Comparison of ENCODE assay signal across 21 cellular contexts in the genomic region with DNA sequence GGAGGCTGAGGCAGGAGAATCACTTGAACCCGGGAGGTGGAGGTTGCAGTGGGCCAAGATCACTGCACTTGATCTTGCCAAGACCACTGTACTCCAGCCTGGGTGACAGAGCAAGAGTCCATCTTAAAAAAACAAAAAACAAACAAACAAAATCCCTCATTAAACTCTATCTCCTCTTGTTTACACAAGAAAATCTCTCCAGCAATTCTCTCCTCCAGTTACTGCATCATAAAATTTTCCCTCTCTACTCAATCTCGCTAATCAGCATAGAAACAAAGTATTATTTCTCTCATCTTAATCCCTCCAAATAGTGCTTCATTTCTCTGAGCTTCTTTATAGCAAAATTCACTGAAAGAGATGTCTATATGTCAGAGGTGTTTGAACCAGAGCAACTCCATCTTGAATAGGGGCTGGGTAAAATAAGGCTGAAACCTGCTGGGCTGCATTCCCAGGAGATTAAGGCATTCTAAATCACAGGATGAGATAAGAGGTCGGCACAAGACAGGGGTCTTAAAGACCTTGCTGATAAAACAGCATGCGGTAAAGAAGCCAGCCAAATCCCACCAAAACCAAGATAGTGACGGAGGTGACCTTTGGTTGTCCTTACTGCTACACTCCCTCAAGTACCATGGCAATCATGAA. TPM values are rescaled to one million over a fixed set of nuclear protein-coding genes. Genes with fewer than 3 reads are reported as not detected.
DNase-seq lines count a peak whose midpoint lies in the region; ATAC-seq, FAIRE-seq and TF ChIP-seq lines count a peak whose summit lies in the region.
"Had no signal": no experiment of that assay in that cellular context is flagged by ENCODE, and none has a peak within 500 bp of the region (broad histone marks: within the 10 kb centered on the region; RNA-seq: fewer than 3 reads in every experiment).

No MANE protein-coding gene starts in this region.

- no peak overlapping the region for H4K8ac ChIP-seq in H1 (ENCODE audit: extremely low read depth, insufficient read depth, low read length)
- no peak overlapping the region for H4K8ac ChIP-seq in mesendoderm (ENCODE audit: low read depth, low read length)

- H2AK5ac ChIP-seq in H1 (ENCODE audit: low read depth, low read length) = no peak overlapping the region
- no peak overlapping the region for H2AK5ac ChIP-seq in mesendoderm (ENCODE audit: low read length)

- no peak overlapping the region for H4K91ac ChIP-seq in H1 (replicated peaks; ENCODE audit: insufficient read length, low read length)

- TF ChIP-seq POLR2A in H1 (IDR thresholded peaks at IDR 0.05; ENCODE audit: control extremely low read depth in 1 of 2, low read depth in 2 of 2, low read length in 2 of 2) = no peak

- H3K27ac Mint-ChIP-seq in GM23338 = no peak overlapping the region
- H3K27ac Mint-ChIP-seq in activated CD4-positive, alpha-beta memory T cell treated with anti-CD3 and anti-CD28 coated beads for 36 hours = no peak overlapping the region
- H3K27ac Mint-ChIP-seq: CD8-positive, alpha-beta T cell had no signal

- no peak overlapping the region for H2BK5ac ChIP-seq in H1 (ENCODE audit: low read depth, low read length)
- no peak overlapping the region for H2BK5ac ChIP-seq in mesendoderm (ENCODE audit: low read length)

- H3K36me3 ChIP-seq in GM23338 (ENCODE audit: insufficient read depth) (no peaks in the 10 kb centered on the region), H1 (ENCODE audit: control insufficient read depth in 2 of 4, insufficient read depth in 4 of 4, low read length in 3 of 4) (no peaks in the 10 kb centered on the region), mesendoderm (ENCODE audit: control insufficient read depth, insufficient read depth, low read length) (no peaks in the 10 kb centered on the region)

- H3K18ac ChIP-seq in H1 (ENCODE audit: extremely low read depth, low read length) = no peak overlapping the region
- no peak overlapping the region for H3K18ac ChIP-seq in mesendoderm (ENCODE audit: low read length)

- H3K23ac ChIP-seq in H1 (ENCODE audit: insufficient read length) (no peak overlapping the region), mesendoderm (ENCODE audit: low read length) (no peak overlapping the region)

- H3K27me3 Mint-ChIP-seq in GM23338 (ENCODE audit: insufficient read depth, low read depth, poor library complexity) = no peaks in the 10 kb centered on the region
- H3K27me3 Mint-ChIP-seq in activated CD4-positive, alpha-beta memory T cell treated with anti-CD3 and anti-CD28 coated beads for 36 hours = no peaks in the 10 kb centered on the region

- 89 to 100% methylated on average over 1 to 5 of the region's 5 CpGs for WGBS in H1 (ENCODE audit: extremely low coverage in 1 of 2, insufficient coverage in 1 of 2, insufficient read length in 1 of 2, insufficient replicate concordance in 2 of 2, low coverage in 1 of 2, low lambda C conversion rate in 2 of 2, missing lambda C conversion rate in 1 of 2), 2 experiments
- 100% methylated on average over 1 of the region's 5 CpGs for WGBS in mesendoderm (ENCODE audit: extremely low coverage, insufficient coverage, low lambda C conversion rate)

- no peak overlapping the region for H2AFZ ChIP-seq in GM23338
- no peak overlapping the region for H2AFZ ChIP-seq in H1 (ENCODE audit: low read length)

- H3K4me3 ChIP-seq in GM23338 (no peak overlapping the region), LNCaP clone FGC (ENCODE audit: low read depth, low read length) (no peak overlapping the region), H1 (ENCODE audit: extremely low read depth in 1 of 4, insufficient read depth in 2 of 4, low read depth in 3 of 4, low read length in 4 of 4) (no peak overlapping the region), mesendoderm (ENCODE audit: low read length) (no peak overlapping the region)
- H3K4me3 ChIP-seq: SK-N-MC had no signal

- H3K79me1 ChIP-seq in H1 (ENCODE audit: low read depth, low read length) (0 out of 2 replicates have a peak, but pooled peaks cover 3% of the 10 kb centered on the region), mesendoderm (ENCODE audit: low read length) (peaks cover 12% of the 10 kb centered on the region)

- no peak overlapping the region for H2BK20ac ChIP-seq in H1 (ENCODE audit: low read length)

- H3K79me2 ChIP-seq in GM23338 (replicated peaks; ENCODE audit: insufficient read depth) = peaks cover 91% of the 10 kb centered on the region
- peaks cover 0 to 68% of the 10 kb centered on the region in 2 experiments; a peak in 3 of 4 replicates for H3K79me2 ChIP-seq in H1 (ENCODE audit: control insufficient read depth in 1 of 2, insufficient read depth in 2 of 2, low read length in 2 of 2)
- peaks cover 21% of the 10 kb centered on the region for H3K79me2 ChIP-seq in mesendoderm (ENCODE audit: control insufficient read depth, insufficient read depth, low read length)

- intact Hi-C loops in activated CD4-positive, alpha-beta memory T cell treated with anti-CD3 and anti-CD28 coated beads for 36 hours (cut with micrococcal nuclease) = no loop called here

- TF ChIP-seq CTCF in GM23338 (conservative IDR thresholded peaks at IDR 0.05; ENCODE audit: low read depth in 2 of 2) = no peak
- no peak for TF ChIP-seq CTCF in LNCaP clone FGC (IDR thresholded peaks at IDR 0.05; ENCODE audit: control insufficient read depth, extremely low read depth, insufficient read depth)
- no peak for TF ChIP-seq CTCF in H1 (IDR thresholded peaks at IDR 0.05; ENCODE audit: control extremely low read depth in 1 of 3, insufficient read depth in 1 of 3, low read depth in 1 of 3, low read length in 3 of 3)
- no peak for TF ChIP-seq CTCF in GM10266 (IDR thresholded peaks at IDR 0.05; ENCODE audit: control insufficient read depth, insufficient read depth, low read depth, missing control alignments)

- FAIRE-seq in H1 (lab: Jason Lieb, UNC) (no peak), urothelium cell line (lab: Jason Lieb, UNC) (no peak)
- FAIRE-seq: RCC 7860 had no signal

- H3K4me2 ChIP-seq in GM23338 = peak overlapping the region; percentile 46; the same call in 1 of the 2 replicates
- H3K4me2 ChIP-seq in H1 (ENCODE audit: insufficient read depth in 1 of 2, low read depth in 2 of 2, low read length in 2 of 2) = no peak overlapping the region
- H3K4me2 ChIP-seq in mesendoderm (ENCODE audit: low read length) = no peak overlapping the region

- peak; percentile 45 for ATAC-seq in GM23338
- ATAC-seq: CD8-positive, alpha-beta T cell had no signal

- H3K36me3 Mint-ChIP-seq in GM23338 (ENCODE audit: low read depth) = no peaks in the 10 kb centered on the region
- no peaks in the 10 kb centered on the region for H3K36me3 Mint-ChIP-seq in activated CD4-positive, alpha-beta memory T cell treated with anti-CD3 and anti-CD28 coated beads for 36 hours
- H3K36me3 Mint-ChIP-seq: CD8-positive, alpha-beta T cell had no signal

- no peaks in the 10 kb centered on the region for H3K9me3 Mint-ChIP-seq in GM23338
- H3K9me3 Mint-ChIP-seq in activated CD4-positive, alpha-beta memory T cell treated with anti-CD3 and anti-CD28 coated beads for 36 hours = no peaks in the 10 kb centered on the region
- H3K9me3 Mint-ChIP-seq: CD8-positive, alpha-beta T cell had no signal

- no peaks in the 10 kb centered on the region for H3F3A ChIP-seq in GM23338 (replicated peaks; ENCODE audit: low read depth)

- no peak overlapping the region for H2BK15ac ChIP-seq in H1 (ENCODE audit: low read length)
- no peak overlapping the region for H2BK15ac ChIP-seq in mesendoderm (replicated peaks; ENCODE audit: low read depth)

- H3K9me2 ChIP-seq in GM23338 (ENCODE audit: insufficient read depth) = no peaks in the 10 kb centered on the region

- no peak overlapping the region for H2BK120ac ChIP-seq in H1 (replicated peaks; ENCODE audit: low read depth, low read length)
- H2BK120ac ChIP-seq in mesendoderm (ENCODE audit: low read depth, low read length) = no peak overlapping the region

- H3K56ac ChIP-seq in H1 (replicated peaks; ENCODE audit: insufficient read length, low read depth, low read length) = no peak overlapping the region
- H3K56ac ChIP-seq in mesendoderm (ENCODE audit: low read length) = no peak overlapping the region

- H3K27ac ChIP-seq in GM23338 (ENCODE audit: low read depth) = no peak overlapping the region
- no peak overlapping the region for H3K27ac ChIP-seq in H1 (ENCODE audit: low read depth, low read length)
- H3K27ac ChIP-seq in mesendoderm (ENCODE audit: low read depth, low read length) = no peak overlapping the region
- H3K27ac ChIP-seq: SK-N-MC had no signal

- TF ChIP-seq RAD21 in H1 (IDR thresholded peaks at IDR 0.05 in 1 of 2, conservative IDR thresholded peaks at IDR 0.05 in 1 of 2; ENCODE audit: low read depth in 2 of 2, low read length in 2 of 2) = no peak

- H3K4me1 Mint-ChIP-seq in GM23338 = peaks cover 11% of the 10 kb centered on the region; the same call in 2 of the 3 replicates
- peaks cover 5% of the 10 kb centered on the region for H3K4me1 Mint-ChIP-seq in activated CD4-positive, alpha-beta memory T cell treated with anti-CD3 and anti-CD28 coated beads for 36 hours (ENCODE audit: low read depth)

- no peak for TF ChIP-seq EP300 in H1 (IDR thresholded peaks at IDR 0.05; ENCODE audit: borderline replicate concordance in 1 of 2, low read depth in 2 of 2, low read length in 2 of 2)

- no peak overlapping the region for H3K14ac ChIP-seq in H1 (ENCODE audit: insufficient read length)

- DNase-seq in GM23338 (ENCODE audit: low spot score) = peak; percentile 35
- DNase-seq in LNCaP clone FGC (ENCODE audit: low read depth) = peak; percentile 28
- no peak for DNase-seq in H1 (ENCODE audit: low read depth in 1 of 2, low spot score in 2 of 2)
- DNase-seq in mesendoderm = peak; percentile 94
- no peak for DNase-seq in activated CD8-positive, alpha-beta memory T cell treated with anti-CD3 and anti-CD28 coated beads, Interleukin-2, amount 50 U/mL, for 4 hours
- DNase-seq in urothelium cell line (ENCODE audit: low spot score) = no peak
- DNase-seq in GM10266 (ENCODE audit: extremely low spot score) = no peak
- no peak for DNase-seq in activated CD4-positive, alpha-beta memory T cell treated with anti-CD3 and anti-CD28 coated beads for 36 hours
- DNase-seq: C1 segment of cervical spinal cord; Calu3; CD8-positive, alpha-beta T cell; DMS79 treated with DMSO at 0.1 percent for 48 hours; GOT3; HCEC 1CT; KBM-7; MM.1S; NCI-H2029 treated with DMSO at 0.1 percent for 48 hours; NCI-H2227 treated with DMSO at 0.1 percent for 48 hours; SIG-M5 had no signal

- H3K4me3 Mint-ChIP-seq in GM23338 = no peak overlapping the region
- no peak overlapping the region for H3K4me3 Mint-ChIP-seq in activated CD4-positive, alpha-beta memory T cell treated with anti-CD3 and anti-CD28 coated beads for 36 hours
- H3K4me3 Mint-ChIP-seq: CD8-positive, alpha-beta T cell had no signal

- no peaks in the 10 kb centered on the region for H3K9me3 ChIP-seq in H1 (ENCODE audit: insufficient read depth in 2 of 2, low read depth in 1 of 2, low read length in 1 of 2)

- CTCF ChIA-PET in H1 (lab: Charles Lee; ENCODE audit: partially characterized antibody) = interaction anchor here (1.2 to 1.8 kb wide), 3 partner anchors 12 to 439 kb away, joined by 3 to 5 read pairs (median 4); a partner anchor contains a TSS
- CTCF ChIA-PET in activated CD4-positive, alpha-beta memory T cell treated with anti-CD3 and anti-CD28 coated beads for 36 hours (lab: Charles Lee) = no interaction called here

- peaks cover 38% of the 10 kb centered on the region for H3K4me1 ChIP-seq in GM23338 (ENCODE audit: insufficient read depth)
- H3K4me1 ChIP-seq in H1 (replicated peaks in 1 of 4; ENCODE audit: control insufficient read depth in 3 of 4, insufficient read depth in 4 of 4, low read length in 3 of 4) = peaks cover 2 to 7% (median 4%) of the 10 kb centered on the region in 4 experiments; a peak in 4 of 7 replicates
- peaks cover 11% of the 10 kb centered on the region for H3K4me1 ChIP-seq in mesendoderm (ENCODE audit: control insufficient read depth, low read depth, low read length)

- H3K27me3 ChIP-seq in GM23338 (ENCODE audit: insufficient read depth) (no peaks in the 10 kb centered on the region), H1 (replicated peaks in 1 of 4; ENCODE audit: control insufficient read depth in 3 of 4, extremely low read depth in 1 of 4, insufficient read depth in 3 of 4, low read length in 3 of 4) (peaks cover 0 to 1% (median 0%) of the 10 kb centered on the region in 4 experiments; a peak in 1 of 7 replicates), mesendoderm (ENCODE audit: insufficient read depth, low read length, poor library complexity) (no peaks in the 10 kb centered on the region)

- POLR2A ChIA-PET in H1 (lab: Charles Lee; ENCODE audit: partially characterized antibody) = no interaction called here
- POLR2A ChIA-PET in activated CD4-positive, alpha-beta memory T cell treated with anti-CD3 and anti-CD28 coated beads for 36 hours (lab: Charles Lee) = no interaction called here

- no peak overlapping the region for H3K4ac ChIP-seq in H1 (replicated peaks; ENCODE audit: insufficient read length, low read depth, low read length)
- H3K4ac ChIP-seq in mesendoderm (ENCODE audit: low read depth, low read length) = no peak overlapping the region

- no peak overlapping the region for H2BK12ac ChIP-seq in H1 (ENCODE audit: low read depth, low read length)

- H4K20me1 ChIP-seq in GM23338 (replicated peaks; ENCODE audit: insufficient read depth) (peaks cover 13% of the 10 kb centered on the region), H1 (replicated peaks in 1 of 2; ENCODE audit: control insufficient read depth in 1 of 2, insufficient read depth in 2 of 2, low read length in 2 of 2) (peaks cover 0 to 2% of the 10 kb centered on the region in 2 experiments)

- H4K5ac ChIP-seq in H1 (ENCODE audit: insufficient read length, low read depth, low read length) = no peak overlapping the region
- no peak overlapping the region for H4K5ac ChIP-seq in mesendoderm (ENCODE audit: low read length)

- peaks cover 6% of the 10 kb centered on the region; the same call in 1 of the 2 replicates for H3K23me2 ChIP-seq in H1 (ENCODE audit: low read depth, low read length)

- H3K9ac ChIP-seq in H1 (replicated peaks in 1 of 4; ENCODE audit: extremely low read depth in 1 of 4, low read depth in 3 of 4, low read length in 3 of 4) (no peak overlapping the region), mesendoderm (ENCODE audit: low read length) (no peak overlapping the region)

RNA-seq across cellular contexts. Expression of a gene that starts 19.8 kb away (rescaled TPM):
- total RNA-seq in GM23338 (2014; rRNA removed; shearing (Covaris generic)) = 52.6 and 57.4 TPM in 2 replicates
- 18.8 and 26.6 TPM in 2 replicates for polyA plus RNA-seq in GM23338 (2016; fragmentation: Nextera tagmentation; extraction: Ambion mirVana)
- total RNA-seq in H1 (2021; fragmentation: NEBNext Ultra II Directional; extraction: Animal tissue kit (Norgen Biotek cat#: 25700)) = 49.2 and 52.9 TPM in 2 replicates
- 16.7 and 17.5 TPM in 2 replicates for polyA plus RNA-seq in H1 (2011; rRNA removed)
- 18.8 TPM for polyA plus RNA-seq in H1 (2011; cell fraction: cytosol; rRNA removed)
- polyA plus RNA-seq in H1 (2011; cell fraction: nucleus; rRNA removed) = 18.2 TPM
- polyA plus RNA-seq in H1 (2012, experiment 1 of 2) = 22.9 to 36.6 TPM (median 28.0 TPM) in 4 replicates
- 1.7 TPM for polyA plus RNA-seq in H1 (2012, experiment 2 of 2)
- polyA plus RNA-seq in H1 (2013, experiment 1 of 2) = 35.0 TPM
- 34.0 TPM for polyA plus RNA-seq in H1 (2013, experiment 2 of 2)
- 40.1 and 47.1 TPM in 2 replicates for polyA minus RNA-seq in H1 (2011; rRNA and poly(A)+ RNA removed)
- polyA minus RNA-seq in H1 (2011; cell fraction: cytosol; rRNA and poly(A)+ RNA removed) = 41.0 TPM
- 64.7 TPM for polyA minus RNA-seq in H1 (2011; cell fraction: nucleus; rRNA and poly(A)+ RNA removed)
- polyA plus RNA-seq in mesendoderm (2013, experiment 1 of 2) = 51.7 TPM
- polyA plus RNA-seq in mesendoderm (2013, experiment 2 of 2) = 51.3 TPM
- total RNA-seq in activated CD4-positive, alpha-beta memory T cell treated with anti-CD3 and anti-CD28 coated beads for 36 hours = 10 to 100 TPM; 36.9 to 37.8 TPM

Comparison
In these comparisons a context has a peak if more than half of its experiments do, and no peak if none do; other contexts are left out.
1. DNase-seq: peak in GM23338 (single experiment), LNCaP clone FGC (single experiment) and mesendoderm (single experiment); none in H1 (0 of 2), activated CD8-positive, alpha-beta memory T cell treated with anti-CD3 and anti-CD28 coated beads, Interleukin-2, amount 50 U/mL, for 4 hours (single experiment), urothelium cell line (single experiment), GM10266 (single experiment) and activated CD4-positive, alpha-beta memory T cell treated with anti-CD3 and anti-CD28 coated beads for 36 hours (single experiment).